7 cellular contexts compared by ENCODE assay signal in genomic region chr14:51093371-51094281, GRCh38.
A peak's percentile ranks its signal among the peaks of the same experiment; 100 is the strongest.
DNase-seq lines count a peak whose midpoint lies in the region; ATAC-seq and TF ChIP-seq lines count a peak whose summit lies in the region.

No MANE protein-coding gene starts in this region.

- POLR2A ChIA-PET in HEK293 (lab: Yijun Ruan, JAX), result interaction anchor here (0.6 to 2.2 kb wide), 5 partner anchors 9 to 556 kb away, joined by 3 to 8 read pairs (median 3); partner anchors contain the start of genes PYGL and SAV1

- peak; percentile 90 for TF ChIP-seq CTCF in HEK293 (tag by site-specific recombination; IDR thresholded peaks at IDR 0.05)

- H3K36me3 ChIP-seq in HEK293 (ENCODE audit: control insufficient read depth in 2 of 2, insufficient read depth in 1 of 2, low read length in 2 of 2), result no peaks in the 10 kb centered on the region

- no peak for ATAC-seq in HG02678 (IDR thresholded peaks at IDR 0.05; ENCODE audit: unreplicated experiment)

- peaks cover 43% of the 10 kb centered on the region for H3K4me1 ChIP-seq in HEK293 (ENCODE audit: control insufficient read depth, insufficient read depth, low read length)

- CTCF ChIA-PET in HEK293 (lab: Yijun Ruan, JAX), result interaction anchor here (0.7 to 1.7 kb wide), 3 partner anchors 65 to 139 kb away, joined by 4 to 9 read pairs (median 4); no protein-coding TSS in a partner anchor

- peak overlapping the region; percentile 74 for H3K4me3 ChIP-seq in HEK293 (ENCODE audit: low read depth, low read length)

- peak overlapping the region; percentile 96; the same call in 1 of the 2 replicates for H3K27ac ChIP-seq in HEK293 (ENCODE audit: extremely low read depth, low read depth, low read length)

- H3K9me3 ChIP-seq in HEK293 (ENCODE audit: control insufficient read depth, insufficient read depth, low read depth, low read length), result no peaks in the 10 kb centered on the region

- DNase-seq in NCI-H526 treated with DMSO at 0.1 percent for 48 hours (lab: John Stamatoyannopoulos, UW) (peak; percentile 71), globus pallidus (ENCODE audit: low spot score) (peak; percentile 70), pons (ENCODE audit: low spot score) (peak; percentile 64), HCEC 1CT (no peak)
- peak; percentile 74 to 75 for DNase-seq in activated T-cell treated with anti-CD3 and anti-CD28 coated beads, Interleukin-2, amount 50 U/mL, for 48 hours

TF ChIP-seq in HEK293, 187 proteins besides CTCF, POLR2A, EP300 and RAD21 (continues in another document):
- peak; percentile 85 for TF ChIP-seq ZBTB26 (tag by site-specific recombination; optimal IDR thresholded peaks at IDR 0.05)
- peak; percentile 40; the same call in 1 of the 2 replicates for TF ChIP-seq ZEB2 (tag by site-specific recombination; IDR thresholded peaks at IDR 0.05)
- no peak for TF ChIP-seq EGR2 (tag by site-specific recombination; IDR thresholded peaks at IDR 0.05; ENCODE audit: low read depth)
- TF ChIP-seq SP3 (tag by site-specific recombination; IDR thresholded peaks at IDR 0.05), result peak; percentile 33
- TF ChIP-seq ZNF549 (tag by site-specific recombination; IDR thresholded peaks at IDR 0.05), result no peak
- peak; percentile 49; the same call in 1 of the 2 replicates for TF ChIP-seq KLF1 (tag by site-specific recombination; IDR thresholded peaks at IDR 0.05)
- TF ChIP-seq SP7 (tag by site-specific recombination; IDR thresholded peaks at IDR 0.05), result 0 out of 2 replicates have a peak, but pooled peaks have one; percentile 38
- TF ChIP-seq ZXDB (tag by site-specific recombination; IDR thresholded peaks at IDR 0.05), result 0 out of 2 replicates have a peak, but pooled peaks have one; percentile 37
- no peak for TF ChIP-seq ZNF548 (tag by site-specific recombination; IDR thresholded peaks at IDR 0.05)
- TF ChIP-seq ZNF302 (tag by site-specific recombination; IDR thresholded peaks at IDR 0.05; ENCODE audit: low read depth), result no peak
- 0 out of 2 replicates have a peak, but pooled peaks have one; percentile 41 for TF ChIP-seq HIC1 (tag by site-specific recombination; IDR thresholded peaks at IDR 0.05)
- TF ChIP-seq ZNF140 (tag by site-specific recombination; IDR thresholded peaks at IDR 0.05), result no peak
- TF ChIP-seq ZNF623 (tag by site-specific recombination; IDR thresholded peaks at IDR 0.05), result no peak
- no peak for TF ChIP-seq ZNF23 (tag by site-specific recombination; IDR thresholded peaks at IDR 0.05; ENCODE audit: borderline replicate concordance)
- no peak for TF ChIP-seq ZNF658 (tag by site-specific recombination; IDR thresholded peaks at IDR 0.05)
- no peak for TF ChIP-seq KLF17 (tag by site-specific recombination; IDR thresholded peaks at IDR 0.05)
- no peak for TF ChIP-seq ZNF324 (tag by site-specific recombination; IDR thresholded peaks at IDR 0.05)
- no peak; the same call in 1 of the 2 replicates for TF ChIP-seq ZSCAN30 (tag by site-specific recombination; IDR thresholded peaks at IDR 0.05)
- peak; percentile 86 for TF ChIP-seq ZIC2 (tag by site-specific recombination; IDR thresholded peaks at IDR 0.05)
- peak; percentile 81 for TF ChIP-seq PATZ1 (tag by site-specific recombination; IDR thresholded peaks at IDR 0.05)
- 0 out of 2 replicates have a peak, but pooled peaks have one; percentile 56 for TF ChIP-seq ZNF501 (tag by site-specific recombination; IDR thresholded peaks at IDR 0.05)
- TF ChIP-seq ZNF530 (tag by site-specific recombination; IDR thresholded peaks at IDR 0.05; ENCODE audit: low read depth), result no peak
- TF ChIP-seq ZNF132 (tag by site-specific recombination; IDR thresholded peaks at IDR 0.05; ENCODE audit: borderline replicate concordance), result no peak
- peak; percentile 17; the same call in 1 of the 2 replicates for TF ChIP-seq ZNF394 (tag by site-specific recombination; IDR thresholded peaks at IDR 0.05; ENCODE audit: borderline replicate concordance)
- no peak; the same call in 1 of the 2 replicates for TF ChIP-seq PBX3 (CRISPR knock-in tag; IDR thresholded peaks at IDR 0.05)
- no peak for TF ChIP-seq ATF2 (tag by site-specific recombination; IDR thresholded peaks at IDR 0.05; ENCODE audit: low read depth)
- TF ChIP-seq MZF1 (tag by site-specific recombination; IDR thresholded peaks at IDR 0.05; ENCODE audit: borderline replicate concordance), result peak; percentile 71
- TF ChIP-seq ZNF610 (tag by site-specific recombination; IDR thresholded peaks at IDR 0.05; ENCODE audit: borderline replicate concordance), result no peak
- no peak for TF ChIP-seq ZNF169 (tag by site-specific recombination; IDR thresholded peaks at IDR 0.05)
- TF ChIP-seq ZNF843 (tag by site-specific recombination; IDR thresholded peaks at IDR 0.05), result no peak
- no peak for TF ChIP-seq ZNF830 (tag by site-specific recombination; IDR thresholded peaks at IDR 0.05; ENCODE audit: low read depth)
